Comparison of ENCODE assay signal across 19 cellular contexts in genomic region chr5:97840643-97841042, GRCh38.
DNase-seq lines count a peak whose midpoint lies in the region; FAIRE-seq and TF ChIP-seq lines count a peak whose summit lies in the region.
"Had no signal": no experiment of that assay in that cellular context is flagged by ENCODE, and none has a peak within 500 bp of the region (broad histone marks: within the 10 kb centered on the region; RNA-seq: fewer than 3 reads in every experiment).

No MANE protein-coding gene starts in this region.

- TF ChIP-seq CTCF in GM12865 (IDR thresholded peaks at IDR 0.05; ENCODE audit: insufficient read depth, low read depth, low read length, missing control alignments) = no peak
- TF ChIP-seq CTCF in bronchial epithelial cell (IDR thresholded peaks at IDR 0.05; ENCODE audit: insufficient read depth, low read length, severe bottlenecking) = no peak
- no peak for TF ChIP-seq CTCF in osteoblast (IDR thresholded peaks at IDR 0.05; ENCODE audit: extremely low read depth, low read depth, low read length)
- no peak for TF ChIP-seq CTCF in neural progenitor cell (IDR thresholded peaks at IDR 0.05)
- TF ChIP-seq CTCF in Caco-2 (IDR thresholded peaks at IDR 0.05; ENCODE audit: insufficient read depth in 1 of 2, low read depth in 1 of 2, low read length in 1 of 2, severe bottlenecking in 1 of 2, unreplicated experiment in 1 of 2) = no peak

- no peaks in the 10 kb centered on the region for H4K20me1 ChIP-seq in osteoblast (ENCODE audit: insufficient read depth, low read length)
- H4K20me1 ChIP-seq in neural progenitor cell (ENCODE audit: low read depth) = no peaks in the 10 kb centered on the region

- H3K4me2 ChIP-seq in osteoblast (ENCODE audit: insufficient read depth, low read length) (peak overlapping the region; percentile 23), neural progenitor cell (no peak overlapping the region)
- H3K4me2 ChIP-seq: GM23338 had no signal

- H3K36me3 ChIP-seq in bronchial epithelial cell (ENCODE audit: control insufficient read depth, insufficient read depth, low read length) (no peaks in the 10 kb centered on the region), osteoblast (ENCODE audit: insufficient read depth, low read length) (no peaks in the 10 kb centered on the region), neural progenitor cell (no peaks in the 10 kb centered on the region), Caco-2 (ENCODE audit: control insufficient read depth, insufficient read depth, low read length) (no peaks in the 10 kb centered on the region)
- H3K36me3 ChIP-seq: ovary, SJCRH30 had no signal

- H3K79me2 ChIP-seq in osteoblast (ENCODE audit: insufficient read depth, low read length) (no peaks in the 10 kb centered on the region), neural progenitor cell (ENCODE audit: low read depth) (no peaks in the 10 kb centered on the region)

- H3K27ac Mint-ChIP-seq in neural progenitor cell (no peak overlapping the region), Caco-2 (ENCODE audit: unreplicated experiment) (no peak overlapping the region)
- H3K27ac Mint-ChIP-seq in activated naive CD8-positive, alpha-beta T cell treated with anti-CD3 and anti-CD28 coated beads for 36 hours = no peak overlapping the region
- H3K27ac Mint-ChIP-seq: activated naive CD8-positive, alpha-beta T cell treated with anti-CD3 and anti-CD28 coated beads, Interleukin-2, amount 10 ng/mL, durations not matched to agents 7 days and 5 days; dendritic cell treated with granulocyte-macrophage colony-stimulating factor and Interleukin-4, amounts not matched to agents 40 ng/mL and 50 ng/mL, for 4 days; GM23338; stimulated activated naive B cell treated with anti-CD40 and anti-IgM and Interleukin-4, amounts not matched to agents 10 μg/mL and 1 μg/mL and 100 μg/mL, for 72 hours; T-helper 2 cell treated with Interferon-gamma antibody and Interleukin-4, amounts not matched to agents 5 μg/mL and 100 μg/mL, for 36 hours had no signal

- no peak overlapping the region for H3K4me3 ChIP-seq in GM12865 (ENCODE audit: low read depth, low read length)
- H3K4me3 ChIP-seq in bronchial epithelial cell (ENCODE audit: low read depth, low read length) = no peak overlapping the region
- peak overlapping the region; percentile 9 for H3K4me3 ChIP-seq in osteoblast (ENCODE audit: insufficient read depth, low read length)
- H3K4me3 ChIP-seq in neural progenitor cell = no peak overlapping the region
- H3K4me3 ChIP-seq in Caco-2 (ENCODE audit: low read depth, low read length) = no peak overlapping the region
- H3K4me3 ChIP-seq: GM23338, ovary, SJCRH30 had no signal

- H3K27ac ChIP-seq in osteoblast (ENCODE audit: low read depth, low read length) (no peak overlapping the region), neural progenitor cell (no peak overlapping the region)
- H3K27ac ChIP-seq: epithelial cell of prostate, ovary had no signal

- H2AFZ ChIP-seq in osteoblast (ENCODE audit: low read length) (peak overlapping the region; percentile 18), neural progenitor cell (replicated peaks) (no peak overlapping the region)
- H2AFZ ChIP-seq: GM23338 had no signal

- H3K4me3 Mint-ChIP-seq in neural progenitor cell = no peak overlapping the region
- no peak overlapping the region for H3K4me3 Mint-ChIP-seq in activated naive CD8-positive, alpha-beta T cell treated with anti-CD3 and anti-CD28 coated beads for 36 hours
- H3K4me3 Mint-ChIP-seq in Caco-2 (ENCODE audit: unreplicated experiment) = no peak overlapping the region
- H3K4me3 Mint-ChIP-seq: activated naive CD8-positive, alpha-beta T cell treated with anti-CD3 and anti-CD28 coated beads, Interleukin-2, amount 10 ng/mL, durations not matched to agents 7 days and 5 days; dendritic cell treated with granulocyte-macrophage colony-stimulating factor and Interleukin-4, amounts not matched to agents 40 ng/mL and 50 ng/mL, for 4 days; GM23338; stimulated activated naive B cell treated with anti-CD40 and anti-IgM and Interleukin-4, amounts not matched to agents 10 μg/mL and 1 μg/mL and 100 μg/mL, for 72 hours; T-helper 2 cell treated with Interferon-gamma antibody and Interleukin-4, amounts not matched to agents 5 μg/mL and 100 μg/mL, for 36 hours had no signal

- H3K9ac ChIP-seq in neural progenitor cell = no peak overlapping the region

- BruUV-seq in Caco-2 (replicated peaks; lab: Mats Ljungman, UMichigan) = no TSS peak

- DNase-seq in GM12865 (ENCODE audit: low read depth) = peak; percentile 29
- peak; percentile 38 for DNase-seq in LHCN-M2 (ENCODE audit: low read depth)
- DNase-seq in bronchial epithelial cell (ENCODE audit: low read depth) = peak; percentile 50
- DNase-seq in osteoblast (ENCODE audit: insufficient read length, low spot score, missing footprints) = no peak
- no peak for DNase-seq in neural progenitor cell (ENCODE audit: low spot score)
- no peak for DNase-seq in activated naive CD8-positive, alpha-beta T cell treated with anti-CD3 and anti-CD28 coated beads for 36 hours
- DNase-seq in Caco-2 = no peak
- DNase-seq: activated naive CD8-positive, alpha-beta T cell treated with anti-CD3 and anti-CD28 coated beads, Interleukin-2, amount 10 ng/mL, durations not matched to agents 7 days and 5 days; activated T-cell treated with anti-CD3 and anti-CD28 coated beads, Interleukin-2, amount 50 U/mL, for 48 hours; NCI-H2107; NCI-H526 treated with DMSO at 0.1 percent for 48 hours; ovary; stimulated activated naive B cell treated with anti-CD40 and anti-IgM and Interleukin-4, amounts not matched to agents 10 μg/mL and 1 μg/mL and 100 μg/mL, for 72 hours had no signal

- peaks cover 32% of the 10 kb centered on the region for H3K4me1 ChIP-seq in osteoblast (ENCODE audit: insufficient read depth, low read length)
- H3K4me1 ChIP-seq in neural progenitor cell = no peaks in the 10 kb centered on the region
- no peaks in the 10 kb centered on the region for H3K4me1 ChIP-seq in Caco-2

- H3F3A ChIP-seq in neural progenitor cell (ENCODE audit: low read depth) = no peaks in the 10 kb centered on the region

- POLR2A ChIA-PET in Caco-2 (lab: Charles Lee) = no interaction called here

- CTCF ChIA-PET in Caco-2 (lab: Charles Lee) = no interaction called here

- H3K36me3 Mint-ChIP-seq in neural progenitor cell (no peaks in the 10 kb centered on the region), Caco-2 (ENCODE audit: insufficient read depth, unreplicated experiment) (no peaks in the 10 kb centered on the region)
- H3K36me3 Mint-ChIP-seq in activated naive CD8-positive, alpha-beta T cell treated with anti-CD3 and anti-CD28 coated beads for 36 hours = no peaks in the 10 kb centered on the region
- H3K36me3 Mint-ChIP-seq: activated naive CD8-positive, alpha-beta T cell treated with anti-CD3 and anti-CD28 coated beads, Interleukin-2, amount 10 ng/mL, durations not matched to agents 7 days and 5 days; stimulated activated naive B cell treated with anti-CD40 and anti-IgM and Interleukin-4, amounts not matched to agents 10 μg/mL and 1 μg/mL and 100 μg/mL, for 72 hours had no signal

- no peak for FAIRE-seq in bronchial epithelial cell (lab: Jason Lieb, UNC)
- FAIRE-seq: HTR-8/SVneo had no signal

- peaks cover 2% of the 10 kb centered on the region for H3K27me3 Mint-ChIP-seq in neural progenitor cell (ENCODE audit: insufficient read depth, low read depth)
- H3K27me3 Mint-ChIP-seq in activated naive CD8-positive, alpha-beta T cell treated with anti-CD3 and anti-CD28 coated beads for 36 hours = no peaks in the 10 kb centered on the region
- no peaks in the 10 kb centered on the region for H3K27me3 Mint-ChIP-seq in Caco-2 (ENCODE audit: insufficient read depth, unreplicated experiment)
- H3K27me3 Mint-ChIP-seq: activated naive CD8-positive, alpha-beta T cell treated with anti-CD3 and anti-CD28 coated beads, Interleukin-2, amount 10 ng/mL, durations not matched to agents 7 days and 5 days; dendritic cell treated with granulocyte-macrophage colony-stimulating factor and Interleukin-4, amounts not matched to agents 40 ng/mL and 50 ng/mL, for 4 days; stimulated activated naive B cell treated with anti-CD40 and anti-IgM and Interleukin-4, amounts not matched to agents 10 μg/mL and 1 μg/mL and 100 μg/mL, for 72 hours had no signal

- H3K9me3 Mint-ChIP-seq in neural progenitor cell (no peaks in the 10 kb centered on the region), Caco-2 (ENCODE audit: unreplicated experiment) (no peaks in the 10 kb centered on the region)
- peaks cover 2% of the 10 kb centered on the region for H3K9me3 Mint-ChIP-seq in activated naive CD8-positive, alpha-beta T cell treated with anti-CD3 and anti-CD28 coated beads for 36 hours
- H3K9me3 Mint-ChIP-seq: activated naive CD8-positive, alpha-beta T cell treated with anti-CD3 and anti-CD28 coated beads, Interleukin-2, amount 10 ng/mL, durations not matched to agents 7 days and 5 days; GM23338; stimulated activated naive B cell treated with anti-CD40 and anti-IgM and Interleukin-4, amounts not matched to agents 10 μg/mL and 1 μg/mL and 100 μg/mL, for 72 hours; T-helper 2 cell treated with Interferon-gamma antibody and Interleukin-4, amounts not matched to agents 5 μg/mL and 100 μg/mL, for 36 hours had no signal

- intact Hi-C loops in Caco-2 (cut with micrococcal nuclease; ENCODE audit: unreplicated experiment) = no loop called here

- H3K27me3 ChIP-seq in bronchial epithelial cell (ENCODE audit: control insufficient read depth, insufficient read depth, low read length) (peaks cover 4% of the 10 kb centered on the region), osteoblast (ENCODE audit: insufficient read depth, low read length) (peaks cover 2% of the 10 kb centered on the region), neural progenitor cell (no peaks in the 10 kb centered on the region), Caco-2 (replicated peaks; ENCODE audit: control insufficient read depth, insufficient read depth, low read length) (no peaks in the 10 kb centered on the region)
- H3K27me3 ChIP-seq: ovary, SJCRH30 had no signal

- H3K4me1 Mint-ChIP-seq in neural progenitor cell (no peaks in the 10 kb centered on the region), Caco-2 (ENCODE audit: low read depth, unreplicated experiment) (no peaks in the 10 kb centered on the region)
- peaks cover 3% of the 10 kb centered on the region for H3K4me1 Mint-ChIP-seq in activated naive CD8-positive, alpha-beta T cell treated with anti-CD3 and anti-CD28 coated beads for 36 hours
- H3K4me1 Mint-ChIP-seq: stimulated activated naive B cell treated with anti-CD40 and anti-IgM and Interleukin-4, amounts not matched to agents 10 μg/mL and 1 μg/mL and 100 μg/mL, for 72 hours had no signal

- H3K9me3 ChIP-seq in osteoblast (ENCODE audit: low read depth, low read length) = no peaks in the 10 kb centered on the region
- H3K9me3 ChIP-seq in neural progenitor cell (ENCODE audit: low read depth) = no peaks in the 10 kb centered on the region
- H3K9me3 ChIP-seq in Caco-2 = no peaks in the 10 kb centered on the region
- H3K9me3 ChIP-seq: ovary, SJCRH30 had no signal

Comparison
In these comparisons a context has a peak if more than half of its experiments do, and no peak if none do; other contexts are left out.
1. DNase-seq: peak in GM12865 (single experiment), LHCN-M2 (single experiment) and bronchial epithelial cell (single experiment); none in osteoblast (single experiment), neural progenitor cell (single experiment), activated naive CD8-positive, alpha-beta T cell treated with anti-CD3 and anti-CD28 coated beads for 36 hours (single experiment) and Caco-2 (0 of 2).